In genomic region chr4:54050214-54050904, GRCh38 we compare ENCODE assay signal across 17 cellular contexts. TPM values are rescaled to one million over a fixed set of nuclear protein-coding genes. Genes with fewer than 3 reads are reported as not detected.
DNase-seq lines count a peak whose midpoint lies in the region; ATAC-seq lines count a peak whose summit lies in the region.
"Had no signal": no experiment of that assay in that cellular context is flagged by ENCODE, and none has a peak within 500 bp of the region (broad histone marks: within the 10 kb centered on the region; RNA-seq: fewer than 3 reads in every experiment).

No MANE protein-coding gene starts in this region.

- H2BK120ac ChIP-seq in mesenchymal stem cell (ENCODE audit: low read depth, low read length) = no peak overlapping the region

- H3K4me3 ChIP-seq in mesenchymal stem cell (ENCODE audit: insufficient read depth in 1 of 2, low read depth in 1 of 2, low read length in 2 of 2) = peak overlapping the region in 1 of 2 experiments; percentile 25
- H3K4me3 ChIP-seq: body of pancreas had no signal

- WGBS in mesenchymal stem cell = no CpG with 5 or more reads among the region's 1 CpG

- peak overlapping the region in 1 of 2 donors; percentile 2 for H3K4me3 Mint-ChIP-seq in effector memory CD8-positive, alpha-beta T cell
- H3K4me3 Mint-ChIP-seq: activated naive CD4-positive, alpha-beta T cell treated with anti-CD3 and anti-CD28 coated beads for 36 hours; B cell; T-helper 1 cell treated with Interleukin-12 subunit alpha and Interleukin-12 subunit beta and Interleukin-4 antibody, amounts not matched to agents 30 μg/mL and 1 μg/mL, for 36 hours had no signal

- peak; percentile 68 for DNase-seq in EH (ENCODE audit: low read depth)
- DNase-seq in NCI-H226 = peak; percentile 68
- no peak for DNase-seq in effector memory CD8-positive, alpha-beta T cell
- peak; percentile 58 for DNase-seq in mesenchymal stem cell
- no peak for DNase-seq in activated CD4-positive, CD25-positive, alpha-beta regulatory T cell treated with anti-CD3 and anti-CD28 coated beads, Interleukin-2, amount 50 U/mL, for 72 hours
- DNase-seq in SIG-M5 treated with dmso at 0.1 percent for 504 hours (lab: John Stamatoyannopoulos, UW; ENCODE audit: unreplicated experiment) = no peak
- DNase-seq in HuH-7.5 (ENCODE audit: low spot score) = no peak
- DNase-seq: activated CD4-positive, alpha-beta T cell treated with anti-CD3 and anti-CD28 coated beads for 1 hour; activated naive CD4-positive, alpha-beta T cell treated with anti-CD3 and anti-CD28 coated beads for 36 hours; body of pancreas; DMS 273 treated with DMSO at 0.1 percent for 48 hours; mesendoderm; right cardiac atrium had no signal

- no peak overlapping the region for H2BK5ac ChIP-seq in mesenchymal stem cell (ENCODE audit: low read depth, low read length, poor library complexity, severe bottlenecking)

- no peak overlapping the region for H3K18ac ChIP-seq in mesenchymal stem cell (ENCODE audit: low read depth in 1 of 2, low read length in 2 of 2)

- H2BK15ac ChIP-seq in mesenchymal stem cell (ENCODE audit: low read depth, poor library complexity, severe bottlenecking) = no peak overlapping the region

- H3K23ac ChIP-seq in mesenchymal stem cell (ENCODE audit: low read length in 2 of 2) = no peak overlapping the region

- no peak overlapping the region for H3K4me2 ChIP-seq in mesenchymal stem cell (ENCODE audit: low read length, poor library complexity, severe bottlenecking)

- H2AK5ac ChIP-seq in mesenchymal stem cell (ENCODE audit: low read length, severe bottlenecking) = no peak overlapping the region

- H3K27me3 ChIP-seq in mesenchymal stem cell (ENCODE audit: control insufficient read depth in 1 of 2, insufficient read depth in 1 of 2, low read length in 2 of 2) = no peaks in the 10 kb centered on the region
- H3K27me3 ChIP-seq: body of pancreas, neutrophil had no signal

- H3K4ac ChIP-seq in mesenchymal stem cell (ENCODE audit: low read depth in 1 of 2, low read length in 2 of 2) = no peak overlapping the region

- peak; percentile 24 for ATAC-seq in effector memory CD8-positive, alpha-beta T cell (replicated peaks)
- no peak for ATAC-seq in GM21619 (IDR thresholded peaks at IDR 0.05; ENCODE audit: unreplicated experiment)
- ATAC-seq: body of pancreas, right cardiac atrium had no signal

- H3K79me1 ChIP-seq in mesenchymal stem cell (replicated peaks; ENCODE audit: low read length, poor library complexity, severe bottlenecking) = no peaks in the 10 kb centered on the region

- no peak overlapping the region for H3K27ac ChIP-seq in mesenchymal stem cell (ENCODE audit: low read length, poor library complexity, severe bottlenecking)
- H3K27ac ChIP-seq: body of pancreas, neutrophil had no signal

- peaks cover 1% of the 10 kb centered on the region for H3K4me1 ChIP-seq in mesenchymal stem cell (ENCODE audit: control insufficient read depth, insufficient read depth, low read depth, low read length)

- H2BK12ac ChIP-seq in mesenchymal stem cell (ENCODE audit: low read length in 2 of 2) = no peak overlapping the region

- no peak overlapping the region for H4K8ac ChIP-seq in mesenchymal stem cell (ENCODE audit: low read length)

- no peaks in the 10 kb centered on the region for H3K9me3 Mint-ChIP-seq in effector memory CD8-positive, alpha-beta T cell
- H3K9me3 Mint-ChIP-seq: T-helper 1 cell treated with Interleukin-12 subunit alpha and Interleukin-12 subunit beta and Interleukin-4 antibody, amounts not matched to agents 30 μg/mL and 1 μg/mL, for 36 hours had no signal

- peaks cover 24 to 40% of the 10 kb centered on the region in 2 donors for H3K4me1 Mint-ChIP-seq in effector memory CD8-positive, alpha-beta T cell (ENCODE audit: low read depth in 2 of 2)

- no peak overlapping the region for H4K91ac ChIP-seq in mesenchymal stem cell (ENCODE audit: low read length)

- H3K9ac ChIP-seq in mesenchymal stem cell (ENCODE audit: low read length) = no peak overlapping the region

- H3K36me3 Mint-ChIP-seq in effector memory CD8-positive, alpha-beta T cell (ENCODE audit: insufficient read depth) = peaks cover 23% of the 10 kb centered on the region

- no peaks in the 10 kb centered on the region for H3K27me3 Mint-ChIP-seq in effector memory CD8-positive, alpha-beta T cell
- H3K27me3 Mint-ChIP-seq: B cell had no signal

- peaks cover 3 to 24% of the 10 kb centered on the region in 2 experiments for H3K36me3 ChIP-seq in mesenchymal stem cell (ENCODE audit: control insufficient read depth in 1 of 2, insufficient read depth in 2 of 2, low read depth in 1 of 2, low read length in 2 of 2)

- H2AFZ ChIP-seq in mesenchymal stem cell (ENCODE audit: low read depth, low read length) = no peak overlapping the region

- peak overlapping the region in 1 of 2 donors; percentile 29 for H3K27ac Mint-ChIP-seq in effector memory CD8-positive, alpha-beta T cell
- H3K27ac Mint-ChIP-seq: activated naive CD4-positive, alpha-beta T cell treated with anti-CD3 and anti-CD28 coated beads for 36 hours; B cell; T-helper 1 cell treated with Interleukin-12 subunit alpha and Interleukin-12 subunit beta and Interleukin-4 antibody, amounts not matched to agents 30 μg/mL and 1 μg/mL, for 36 hours had no signal

- H3K14ac ChIP-seq in mesenchymal stem cell (ENCODE audit: low read length in 2 of 2) = no peak overlapping the region

- H3K9me3 ChIP-seq in mesenchymal stem cell (ENCODE audit: control insufficient read depth, low read length) = no peaks in the 10 kb centered on the region
- H3K9me3 ChIP-seq: body of pancreas, neutrophil had no signal

RNA-seq across cellular contexts. Expression of gene CHIC2, which starts 14.0 kb away (rescaled TPM):
- polyA plus RNA-seq in mesenchymal stem cell (2013, experiment 1 of 2) = 23.2 TPM
- 23.9 TPM for polyA plus RNA-seq in mesenchymal stem cell (2013, experiment 2 of 2)

RNA-seq across cellular contexts. Expression of gene GSX2, which starts 49.6 kb away (rescaled TPM):
- not detected for polyA plus RNA-seq in mesenchymal stem cell (2013, experiment 1 of 2)
- polyA plus RNA-seq in mesenchymal stem cell (2013, experiment 2 of 2) = not detected
- polyA plus RNA-seq: right cardiac atrium had no signal

Comparison
In these comparisons a context has a peak if more than half of its experiments do, and no peak if none do; other contexts are left out.
1. DNase-seq: peak in EH (single experiment), NCI-H226 (single experiment) and mesenchymal stem cell (single experiment); none in effector memory CD8-positive, alpha-beta T cell (0 of 3), activated CD4-positive, CD25-positive, alpha-beta regulatory T cell treated with anti-CD3 and anti-CD28 coated beads, Interleukin-2, amount 50 U/mL, for 72 hours (single experiment), SIG-M5 treated with dmso at 0.1 percent for 504 hours (single experiment) and HuH-7.5 (single experiment).